24 cellular contexts compared by ENCODE assay signal in the genomic region with DNA sequence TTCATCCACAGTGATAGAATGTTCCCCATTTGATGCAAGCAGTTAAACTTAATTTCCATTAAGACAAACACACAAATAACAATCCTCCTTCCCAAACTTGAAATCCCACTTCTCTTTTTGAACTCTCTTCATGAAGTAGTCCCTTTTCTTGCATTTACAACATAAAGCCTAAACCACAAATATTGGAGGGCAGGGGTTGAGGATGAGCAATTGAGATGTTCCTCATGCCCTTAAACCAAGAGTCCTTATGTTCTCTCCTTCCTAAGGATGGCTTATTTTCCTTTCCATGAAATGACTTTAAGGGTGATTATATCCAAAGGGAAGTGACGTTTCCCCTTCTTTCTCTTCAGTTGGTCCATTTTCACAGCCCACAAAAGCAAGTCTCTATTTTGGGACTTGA.
"Had no signal": no experiment of that assay in that cellular context is flagged by ENCODE, and none has a peak within 500 bp of the region (broad histone marks: within the 10 kb centered on the region; RNA-seq: fewer than 3 reads in every experiment).

No MANE protein-coding gene starts in this region.

- H3K4me1 ChIP-seq: esophagus muscularis mucosa, neural progenitor cell, suprapubic skin, uterus had no signal

- H3K4me3 ChIP-seq: esophagus muscularis mucosa, hepatocyte, lung, neural progenitor cell, pancreas, suprapubic skin, thyroid gland, uterus had no signal

- H3K27me3 ChIP-seq: esophagus muscularis mucosa, hepatocyte, neural progenitor cell, pancreas, suprapubic skin, thyroid gland, uterus had no signal

- H3K9me3 ChIP-seq: esophagus muscularis mucosa, pancreas, suprapubic skin, thyroid gland, uterus had no signal

- H3K79me2 ChIP-seq: hepatocyte had no signal

- H2AFZ ChIP-seq: hepatocyte, neural progenitor cell had no signal

- H3K36me3 ChIP-seq: esophagus muscularis mucosa, neural progenitor cell, pancreas, suprapubic skin, thyroid gland, uterus had no signal

- H3K9ac ChIP-seq: neural progenitor cell had no signal

- H3K4me2 ChIP-seq: hepatocyte, neural progenitor cell had no signal

- H3K27ac ChIP-seq: epithelial cell of prostate, esophagus muscularis mucosa, hepatocyte, neural progenitor cell, pancreas, suprapubic skin, thyroid gland, uterus had no signal

- ATAC-seq: effector memory CD8-positive, alpha-beta T cell; left colon; left ventricle myocardium superior; natural killer cell treated with Interleukin-12 subunit alpha and Interleukin-12 subunit beta and Interleukin-15 and Interleukin-18, amount 100 ng/mL, for 72 hours; pancreas; right cardiac atrium; stimulated activated effector memory CD8-positive, alpha-beta T cell treated with anti-CD3 and anti-CD28 coated beads, Interleukin-12 subunit alpha, Interleukin-12 subunit beta, amount 100 ng/mL, for 72 hours; stimulated activated naive CD8-positive, alpha-beta T cell treated with anti-CD3 and anti-CD28 coated beads, Interleukin-15, Interleukin-2, amounts not matched to agents 100 U/mL and 50 U/mL, for 24 hours had no signal

- DNase-seq: cortex of kidney; effector memory CD8-positive, alpha-beta T cell; foreskin melanocyte; head of caudate nucleus; left colon; left ventricle myocardium superior; mesenchymal stem cell; midbrain; nucleus accumbens; pancreas; right cardiac atrium; stimulated activated CD4-positive, alpha-beta T cell treated with anti-CD3 and anti-CD28 coated beads, Interleukin-4, amount 100 ng/mL, for 1 hour; stimulated activated CD8-positive, alpha-beta memory T cell treated with anti-CD3 and anti-CD28 coated beads, Interleukin-4, amount 100 ng/mL, for 48 hours; stimulated activated naive CD8-positive, alpha-beta T cell treated with anti-CD3 and anti-CD28 coated beads, Interleukin-15, Interleukin-2, amounts not matched to agents 100 U/mL and 50 U/mL, for 24 hours; thyroid gland; uterus had no signal
